ENCODE assay signal across 20 cellular contexts in genomic region chr4:77771566-77771965, GRCh38. TPM values are rescaled to one million over a fixed set of nuclear protein-coding genes. Genes with fewer than 3 reads are reported as not detected.
DNase-seq lines count a peak whose midpoint lies in the region; ATAC-seq, FAIRE-seq and TF ChIP-seq lines count a peak whose summit lies in the region.
"Had no signal": no experiment of that assay in that cellular context is flagged by ENCODE, and none has a peak within 500 bp of the region (broad histone marks: within the 10 kb centered on the region; RNA-seq: fewer than 3 reads in every experiment).

No MANE protein-coding gene starts in this region.

- H3K9me3 Mint-ChIP-seq in activated naive CD4-positive, alpha-beta T cell treated with anti-CD3 and anti-CD28 coated beads, Interleukin-2, amount 50 U/mL, for 24 hours, result no peaks in the 10 kb centered on the region
- no peaks in the 10 kb centered on the region for H3K9me3 Mint-ChIP-seq in activated naive CD4-positive, alpha-beta T cell treated with anti-CD3 and anti-CD28 coated beads, Interleukin-2, amount 50 U/mL, for 72 hours
- H3K9me3 Mint-ChIP-seq in activated CD8-positive, alpha-beta memory T cell treated with anti-CD3 and anti-CD28 coated beads, Interleukin-2, amount 10 ng/mL, durations not matched to agents 7 days and 5 days (ENCODE audit: low read depth), result no peaks in the 10 kb centered on the region

- H4K91ac ChIP-seq in H1 (replicated peaks; ENCODE audit: insufficient read length, low read length), result no peak overlapping the region

- no peaks in the 10 kb centered on the region for H3K27me3 Mint-ChIP-seq in activated naive CD4-positive, alpha-beta T cell treated with anti-CD3 and anti-CD28 coated beads, Interleukin-2, amount 50 U/mL, for 24 hours
- H3K27me3 Mint-ChIP-seq in activated CD8-positive, alpha-beta memory T cell treated with anti-CD3 and anti-CD28 coated beads, Interleukin-2, amount 10 ng/mL, durations not matched to agents 7 days and 5 days, result no peaks in the 10 kb centered on the region
- H3K27me3 Mint-ChIP-seq: CD4-positive, CD25-positive, alpha-beta regulatory T cell had no signal

- H3K56ac ChIP-seq in H1 (replicated peaks; ENCODE audit: insufficient read length, low read depth, low read length), result no peak overlapping the region

- H3K18ac ChIP-seq in H1 (ENCODE audit: extremely low read depth, low read length), result no peak overlapping the region; the same call in 1 of the 2 replicates

- no peak overlapping the region for H3K4me2 ChIP-seq in H1 (ENCODE audit: insufficient read depth in 1 of 2, low read depth in 2 of 2, low read length in 2 of 2)
- H3K4me2 ChIP-seq: BLaER1 treated with 17β-estradiol and CSF1 and Interleukin-3, amounts not matched to agents 10 nM and 100 nM had no signal

- H3K14ac ChIP-seq in H1 (ENCODE audit: insufficient read length), result no peak overlapping the region

- CTCF ChIA-PET in H1 (lab: Charles Lee; ENCODE audit: partially characterized antibody), result no interaction called here
- CTCF ChIA-PET in activated CD8-positive, alpha-beta memory T cell treated with anti-CD3 and anti-CD28 coated beads, Interleukin-2, amount 10 ng/mL, durations not matched to agents 7 days and 5 days (lab: Charles Lee), result no interaction called here

- peaks cover 44% of the 10 kb centered on the region for H3K4me1 Mint-ChIP-seq in activated naive CD4-positive, alpha-beta T cell treated with anti-CD3 and anti-CD28 coated beads, Interleukin-2, amount 50 U/mL, for 24 hours
- peaks cover 6% of the 10 kb centered on the region for H3K4me1 Mint-ChIP-seq in activated CD8-positive, alpha-beta memory T cell treated with anti-CD3 and anti-CD28 coated beads, Interleukin-2, amount 10 ng/mL, durations not matched to agents 7 days and 5 days

- no peak overlapping the region for H2BK15ac ChIP-seq in H1 (ENCODE audit: low read length)

- no peak for ATAC-seq in activated naive CD4-positive, alpha-beta T cell treated with anti-CD3 and anti-CD28 coated beads, Interleukin-2, amount 50 U/mL, for 72 hours
- ATAC-seq in HG03439 (IDR thresholded peaks at IDR 0.05; ENCODE audit: unreplicated experiment), result no peak
- ATAC-seq in activated CD8-positive, alpha-beta memory T cell treated with anti-CD3 and anti-CD28 coated beads, Interleukin-2, amount 10 ng/mL, durations not matched to agents 7 days and 5 days, result no peak

- no peaks in the 10 kb centered on the region for H3K36me3 ChIP-seq in HUES48 (ENCODE audit: control insufficient read depth, insufficient read depth, low read length)
- H3K36me3 ChIP-seq in H1 (ENCODE audit: control insufficient read depth in 2 of 4, insufficient read depth in 4 of 4, low read length in 3 of 4), result no peaks in the 10 kb centered on the region
- peaks cover 4 to 5% of the 10 kb centered on the region in 2 donors for H3K36me3 ChIP-seq in small intestine (ENCODE audit: control insufficient read depth in 2 of 2, insufficient read depth in 2 of 2, low read length in 2 of 2)
- H3K36me3 ChIP-seq: HAP-1 had no signal

- peaks cover 30% of the 10 kb centered on the region for H3K36me3 Mint-ChIP-seq in activated naive CD4-positive, alpha-beta T cell treated with anti-CD3 and anti-CD28 coated beads, Interleukin-2, amount 50 U/mL, for 24 hours
- H3K36me3 Mint-ChIP-seq in activated naive CD4-positive, alpha-beta T cell treated with anti-CD3 and anti-CD28 coated beads, Interleukin-2, amount 50 U/mL, for 72 hours, result peaks cover 4 to 52% of the 10 kb centered on the region in 2 donors
- peaks cover 53% of the 10 kb centered on the region for H3K36me3 Mint-ChIP-seq in activated CD8-positive, alpha-beta memory T cell treated with anti-CD3 and anti-CD28 coated beads, Interleukin-2, amount 10 ng/mL, durations not matched to agents 7 days and 5 days

- H3K9ac ChIP-seq in HUES48 (ENCODE audit: low read depth, low read length) (no peak overlapping the region), H1 (replicated peaks in 1 of 4; ENCODE audit: extremely low read depth in 1 of 4, low read depth in 3 of 4, low read length in 3 of 4) (no peak overlapping the region)
- H3K9ac ChIP-seq: BLaER1 treated with 17β-estradiol and CSF1 and Interleukin-3, amounts not matched to agents 10 nM and 100 nM had no signal

- POLR2A ChIA-PET in H1 (lab: Charles Lee; ENCODE audit: partially characterized antibody), result interaction anchor here (0.7 kb wide), 1 partner anchor 273 kb away, joined by 3 read pairs; no protein-coding TSS in a partner anchor

- H4K5ac ChIP-seq in H1 (ENCODE audit: insufficient read length, low read depth, low read length), result no peak overlapping the region

- no peak overlapping the region for H2BK20ac ChIP-seq in H1 (ENCODE audit: low read length)

- H3K4me1 ChIP-seq in HUES48 (ENCODE audit: control insufficient read depth, insufficient read depth, low read length), result peaks cover 16% of the 10 kb centered on the region
- peaks cover 0 to 9% (median 0%) of the 10 kb centered on the region in 4 experiments; a peak in 2 of 7 replicates for H3K4me1 ChIP-seq in H1 (replicated peaks in 1 of 4; ENCODE audit: control insufficient read depth in 3 of 4, insufficient read depth in 4 of 4, low read length in 3 of 4)
- H3K4me1 ChIP-seq in small intestine (ENCODE audit: control insufficient read depth in 2 of 2, insufficient read depth in 1 of 2, low read depth in 1 of 2, low read length in 1 of 2), result no peaks in the 10 kb centered on the region
- H3K4me1 ChIP-seq: BLaER1 treated with 17β-estradiol and CSF1 and Interleukin-3, amounts not matched to agents 10 nM and 100 nM had no signal

- H3K23ac ChIP-seq in H1 (ENCODE audit: insufficient read length), result no peak overlapping the region

- TF ChIP-seq EP300 in H1 (IDR thresholded peaks at IDR 0.05; ENCODE audit: borderline replicate concordance in 1 of 2, low read depth in 2 of 2, low read length in 2 of 2), result no peak

- no peak overlapping the region for H2BK5ac ChIP-seq in H1 (ENCODE audit: low read depth, low read length)

- no peaks in the 10 kb centered on the region for H3K79me2 ChIP-seq in H1 (ENCODE audit: control insufficient read depth in 1 of 2, insufficient read depth in 2 of 2, low read length in 2 of 2)

- H3K4ac ChIP-seq in H1 (replicated peaks; ENCODE audit: insufficient read length, low read depth, low read length), result no peak overlapping the region

- H2AFZ ChIP-seq in H1 (ENCODE audit: low read length), result no peak overlapping the region

- H3K27ac ChIP-seq in HUES48 (ENCODE audit: low read depth, low read length), result no peak overlapping the region
- no peak overlapping the region for H3K27ac ChIP-seq in H1 (ENCODE audit: low read depth, low read length)
- H3K27ac ChIP-seq in small intestine (ENCODE audit: low read depth in 1 of 2, low read length in 1 of 2), result no peak overlapping the region
- H3K27ac ChIP-seq: 22Rv1; BLaER1 treated with 17β-estradiol and CSF1 and Interleukin-3, amounts not matched to agents 10 nM and 100 nM; HL-60 had no signal

- no peak overlapping the region for H2AK5ac ChIP-seq in H1 (ENCODE audit: low read depth, low read length)

- H4K20me1 ChIP-seq in H1 (replicated peaks in 1 of 2; ENCODE audit: control insufficient read depth in 1 of 2, insufficient read depth in 2 of 2, low read length in 2 of 2), result no peaks in the 10 kb centered on the region

- DNase-seq in activated naive CD4-positive, alpha-beta T cell treated with anti-CD3 and anti-CD28 coated beads, Interleukin-2, amount 50 U/mL, for 72 hours (ENCODE audit: low spot score in 2 of 2), result no peak
- no peak for DNase-seq in H1 (ENCODE audit: low read depth in 1 of 2, low spot score in 2 of 2)
- no peak for DNase-seq in small intestine
- no peak for DNase-seq in medulla oblongata (ENCODE audit: extremely low spot score)
- DNase-seq in activated CD8-positive, alpha-beta memory T cell treated with anti-CD3 and anti-CD28 coated beads, Interleukin-2, amount 10 ng/mL, durations not matched to agents 7 days and 5 days, result no peak
- DNase-seq: ACHN; Calu3; CD4-positive, CD25-positive, alpha-beta regulatory T cell; DMS 273 treated with DMSO at 0.1 percent for 48 hours; GOT3; IMR-90; KBM-7 had no signal

- H3K27me3 ChIP-seq in HUES48 (ENCODE audit: control insufficient read depth, insufficient read depth, low read length) (no peaks in the 10 kb centered on the region), H1 (replicated peaks in 1 of 4; ENCODE audit: control insufficient read depth in 3 of 4, extremely low read depth in 1 of 4, insufficient read depth in 3 of 4, low read length in 3 of 4) (no peaks in the 10 kb centered on the region), small intestine (ENCODE audit: control insufficient read depth in 2 of 2, insufficient read depth in 2 of 2, low read length in 2 of 2) (no peaks in the 10 kb centered on the region)
- H3K27me3 ChIP-seq: BLaER1 treated with 17β-estradiol and CSF1 and Interleukin-3, amounts not matched to agents 10 nM and 100 nM had no signal

- H3K4me3 ChIP-seq in HUES48 (ENCODE audit: low read depth, low read length) (peak overlapping the region; percentile 25; the same call in 1 of the 2 replicates), H1 (ENCODE audit: extremely low read depth in 1 of 4, insufficient read depth in 2 of 4, low read depth in 3 of 4, low read length in 4 of 4) (no peak overlapping the region), small intestine (ENCODE audit: low read depth in 1 of 2, low read length in 2 of 2) (no peak overlapping the region)
- H3K4me3 ChIP-seq: BLaER1 treated with 17β-estradiol and CSF1 and Interleukin-3, amounts not matched to agents 10 nM and 100 nM; HAP-1 had no signal

- H3K27ac Mint-ChIP-seq in activated naive CD4-positive, alpha-beta T cell treated with anti-CD3 and anti-CD28 coated beads, Interleukin-2, amount 50 U/mL, for 24 hours, result peak overlapping the region; percentile 41
- H3K27ac Mint-ChIP-seq in activated naive CD4-positive, alpha-beta T cell treated with anti-CD3 and anti-CD28 coated beads, Interleukin-2, amount 50 U/mL, for 72 hours, result no peak overlapping the region
- H3K27ac Mint-ChIP-seq in activated CD8-positive, alpha-beta memory T cell treated with anti-CD3 and anti-CD28 coated beads, Interleukin-2, amount 10 ng/mL, durations not matched to agents 7 days and 5 days, result no peak overlapping the region

- H4K8ac ChIP-seq in H1 (ENCODE audit: extremely low read depth, insufficient read depth, low read length), result no peak overlapping the region

- H3K79me1 ChIP-seq in H1 (ENCODE audit: low read depth, low read length), result no peaks in the 10 kb centered on the region

- H3K4me3 Mint-ChIP-seq in activated naive CD4-positive, alpha-beta T cell treated with anti-CD3 and anti-CD28 coated beads, Interleukin-2, amount 50 U/mL, for 24 hours, result no peak overlapping the region
- no peak overlapping the region for H3K4me3 Mint-ChIP-seq in activated CD8-positive, alpha-beta memory T cell treated with anti-CD3 and anti-CD28 coated beads, Interleukin-2, amount 10 ng/mL, durations not matched to agents 7 days and 5 days
- H3K4me3 Mint-ChIP-seq: CD4-positive, CD25-positive, alpha-beta regulatory T cell had no signal

- no peak overlapping the region for H2BK120ac ChIP-seq in H1 (replicated peaks; ENCODE audit: low read depth, low read length)

- no peak for TF ChIP-seq CTCF in H1 (IDR thresholded peaks at IDR 0.05; ENCODE audit: control extremely low read depth in 1 of 3, insufficient read depth in 1 of 3, low read depth in 1 of 3, low read length in 3 of 3)

- TF ChIP-seq RAD21 in H1 (IDR thresholded peaks at IDR 0.05 in 1 of 2, conservative IDR thresholded peaks at IDR 0.05 in 1 of 2; ENCODE audit: low read depth in 2 of 2, low read length in 2 of 2), result no peak

- no peaks in the 10 kb centered on the region for H3K23me2 ChIP-seq in H1 (ENCODE audit: low read depth, low read length)

- H3K9me3 ChIP-seq in HUES48 (ENCODE audit: control insufficient read depth, insufficient read depth, low read length) (no peaks in the 10 kb centered on the region), H1 (ENCODE audit: insufficient read depth in 2 of 2, low read depth in 1 of 2, low read length in 1 of 2) (no peaks in the 10 kb centered on the region), small intestine (ENCODE audit: control insufficient read depth, low read depth) (no peaks in the 10 kb centered on the region)
- H3K9me3 ChIP-seq: HAP-1 had no signal

- FAIRE-seq in H1 (lab: Jason Lieb, UNC), result no peak
- peak; percentile 49 for FAIRE-seq in small intestine (lab: Jason Lieb, UNC)
- FAIRE-seq: GM12892 had no signal

- no peak for TF ChIP-seq POLR2A in H1 (IDR thresholded peaks at IDR 0.05; ENCODE audit: control extremely low read depth in 1 of 2, low read depth in 2 of 2, low read length in 2 of 2)

- no peak overlapping the region for H2BK12ac ChIP-seq in H1 (ENCODE audit: low read depth, low read length)

RNA-seq across cellular contexts. Expression of gene CNOT6L, which starts 47.6 kb away (rescaled TPM):
- 100 to 1,000 TPM; 105 to 114 TPM for total RNA-seq in activated naive CD4-positive, alpha-beta T cell treated with anti-CD3 and anti-CD28 coated beads, Interleukin-2, amount 50 U/mL, for 72 hours
- 21.9 and 22.4 TPM in 2 replicates for total RNA-seq in H1 (2021; fragmentation: NEBNext Ultra II Directional; extraction: Animal tissue kit (Norgen Biotek cat#: 25700))
- polyA plus RNA-seq in H1 (2011; rRNA removed) (1.3 and 2.0 TPM in 2 replicates), small intestine (1 to 10 TPM; 5.9 to 8.2 (median 6.7) TPM)
- 2.0 TPM for polyA plus RNA-seq in H1 (2011; cell fraction: cytosol; rRNA removed)
- 2.2 TPM for polyA plus RNA-seq in H1 (2011; cell fraction: nucleus; rRNA removed)
- polyA plus RNA-seq in H1 (2012, experiment 1 of 2), result 4.0 to 8.8 TPM (median 5.3 TPM) in 4 replicates
- polyA plus RNA-seq in H1 (2012, experiment 2 of 2), result 0.52 TPM
- polyA plus RNA-seq in H1 (2013, experiment 1 of 2), result 4.1 TPM
- 3.9 TPM for polyA plus RNA-seq in H1 (2013, experiment 2 of 2)
- polyA minus RNA-seq in H1 (2011; rRNA and poly(A)+ RNA removed), result 19.9 and 22.2 TPM in 2 replicates
- 15.3 TPM for polyA minus RNA-seq in H1 (2011; cell fraction: cytosol; rRNA and poly(A)+ RNA removed)
- 11.5 TPM for polyA minus RNA-seq in H1 (2011; cell fraction: nucleus; rRNA and poly(A)+ RNA removed)
- total RNA-seq in activated CD8-positive, alpha-beta memory T cell treated with anti-CD3 and anti-CD28 coated beads, Interleukin-2, amount 10 ng/mL, durations not matched to agents 7 days and 5 days, result 100 to 1,000 TPM; 103 to 107 TPM
